2 cellular contexts compared by ENCODE assay signal in the genomic region with DNA sequence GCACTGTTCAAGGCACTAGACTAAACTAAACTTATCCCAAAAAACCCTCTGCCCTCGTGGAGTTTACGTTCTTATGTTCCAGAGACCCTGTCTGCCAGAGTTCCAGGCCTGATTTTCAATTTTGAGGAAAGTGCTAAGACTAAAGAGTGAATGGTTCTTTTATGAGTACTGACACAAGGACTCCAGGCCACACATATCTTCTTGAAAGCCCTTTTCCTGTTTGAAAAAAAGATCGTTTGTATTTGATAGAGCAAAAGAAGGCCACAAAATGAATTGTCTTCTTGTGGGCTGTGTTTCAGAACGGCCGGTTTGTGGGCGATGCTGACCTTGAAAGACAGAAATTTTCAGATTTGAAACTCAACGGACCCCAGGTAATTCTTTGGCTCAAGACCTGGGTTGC.
TF ChIP-seq lines count a peak whose summit lies in the region.

No MANE protein-coding gene starts in this region.

TF ChIP-seq in A549, 52 proteins besides CTCF, POLR2A, EP300 and RAD21:
- TF ChIP-seq HOXB5 (CRISPR knock-in tag; IDR thresholded peaks at IDR 0.05) (no peak), EHMT2 (IDR thresholded peaks at IDR 0.05; ENCODE audit: low read depth) (no peak), GATA3 (IDR thresholded peaks at IDR 0.05; ENCODE audit: borderline replicate concordance) (no peak), MAX (IDR thresholded peaks at IDR 0.05) (no peak), KDM1A (IDR thresholded peaks at IDR 0.05; ENCODE audit: low read depth) (no peak), NFE2L2 (conservative IDR thresholded peaks at IDR 0.05; ENCODE audit: low read length) (no peak), CEBPB (IDR thresholded peaks at IDR 0.05) (no peak), PBX3 (IDR thresholded peaks at IDR 0.05) (no peak), NR3C1 (IDR thresholded peaks at IDR 0.05) (no peak), ZC3H11A (IDR thresholded peaks at IDR 0.05) (no peak), CHD2 (IDR thresholded peaks at IDR 0.05; ENCODE audit: low read length, partially characterized antibody) (no peak)

TF ChIP-seq in GM12878, 131 proteins besides CTCF, POLR2A, EP300 and RAD21:
- TF ChIP-seq MLLT1 (IDR thresholded peaks at IDR 0.05) (no peak), CUX1 (IDR thresholded peaks at IDR 0.05; ENCODE audit: insufficient replicate concordance, low read depth, low read length) (no peak), BCLAF1 (IDR thresholded peaks at IDR 0.05) (no peak), SMARCA5 (IDR thresholded peaks at IDR 0.05) (no peak), ZNF207 (IDR thresholded peaks at IDR 0.05; ENCODE audit: borderline replicate concordance) (no peak), KDM1A (IDR thresholded peaks at IDR 0.05; ENCODE audit: borderline replicate concordance) (no peak), TBL1XR1 (IDR thresholded peaks at IDR 0.05; ENCODE audit: low read depth, low read length) (no peak), CHD2 (IDR thresholded peaks at IDR 0.05; ENCODE audit: borderline replicate concordance, low read depth, low read length) (no peak), MTA3 (IDR thresholded peaks at IDR 0.05; ENCODE audit: borderline replicate concordance, low read length) (no peak), MAX (IDR thresholded peaks at IDR 0.05; ENCODE audit: low read depth, low read length) (no peak), NR2F1 (conservative IDR thresholded peaks at IDR 0.05) (no peak), CHD4 (IDR thresholded peaks at IDR 0.05) (no peak), CBFB (IDR thresholded peaks at IDR 0.05; ENCODE audit: low read depth) (no peak), TARDBP (IDR thresholded peaks at IDR 0.05; ENCODE audit: borderline replicate concordance) (no peak), NFYA (IDR thresholded peaks at IDR 0.05; ENCODE audit: borderline replicate concordance, low read depth, low read length) (no peak)
- TF ChIP-seq, protein P1, sequence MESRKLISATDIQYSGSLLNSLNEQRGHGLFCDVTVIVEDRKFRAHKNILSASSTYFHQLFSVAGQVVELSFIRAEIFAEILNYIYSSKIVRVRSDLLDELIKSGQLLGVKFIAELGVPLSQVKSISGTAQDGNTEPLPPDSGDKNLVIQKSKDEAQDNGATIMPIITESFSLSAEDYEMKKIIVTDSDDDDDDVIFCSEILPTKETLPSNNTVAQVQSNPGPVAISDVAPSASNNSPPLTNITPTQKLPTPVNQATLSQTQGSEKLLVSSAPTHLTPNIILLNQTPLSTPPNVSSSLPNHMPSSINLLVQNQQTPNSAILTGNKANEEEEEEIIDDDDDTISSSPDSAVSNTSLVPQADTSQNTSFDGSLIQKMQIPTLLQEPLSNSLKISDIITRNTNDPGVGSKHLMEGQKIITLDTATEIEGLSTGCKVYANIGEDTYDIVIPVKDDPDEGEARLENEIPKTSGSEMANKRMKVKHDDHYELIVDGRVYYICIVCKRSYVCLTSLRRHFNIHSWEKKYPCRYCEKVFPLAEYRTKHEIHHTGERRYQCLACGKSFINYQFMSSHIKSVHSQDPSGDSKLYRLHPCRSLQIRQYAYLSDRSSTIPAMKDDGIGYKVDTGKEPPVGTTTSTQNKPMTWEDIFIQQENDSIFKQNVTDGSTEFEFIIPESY (IDR thresholded peaks at IDR 0.05) = no peak
